24 cellular contexts compared by ENCODE assay signal in the genomic region with DNA sequence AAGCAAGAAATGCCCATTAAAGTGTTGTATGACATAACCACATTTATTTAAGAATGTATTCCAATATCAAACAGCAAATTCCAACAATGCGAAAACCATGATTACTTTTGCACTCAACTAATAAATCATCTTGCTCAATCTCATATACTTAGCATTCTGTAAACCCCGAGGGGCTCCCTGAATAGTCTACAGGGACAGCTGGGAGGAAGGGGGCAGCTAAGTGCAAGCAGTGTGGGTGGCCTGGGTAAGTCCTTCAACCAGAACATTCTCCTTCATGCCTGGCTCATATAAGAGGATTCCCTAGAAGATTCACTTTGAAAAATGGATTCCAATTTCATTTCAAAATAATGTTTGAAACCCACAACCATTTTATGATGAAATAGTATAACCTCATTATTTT.
DNase-seq lines count a peak whose midpoint lies in the region; FAIRE-seq and TF ChIP-seq lines count a peak whose summit lies in the region.
"Had no signal": no experiment of that assay in that cellular context is flagged by ENCODE, and none has a peak within 500 bp of the region (broad histone marks: within the 10 kb centered on the region; RNA-seq: fewer than 3 reads in every experiment).

No MANE protein-coding gene starts in this region.

- no peak for FAIRE-seq in D721Med (lab: Jason Lieb, UNC)
- FAIRE-seq: A204.1, G401.6, GM12878, GM12892, GM18507 had no signal

- H3K9me3 Mint-ChIP-seq in nephron progenitor cell, result no peaks in the 10 kb centered on the region

- no TSS peak for BruUV-seq in OCI-LY7 (replicated peaks; lab: Mats Ljungman, UMichigan)

- H3K4me3 ChIP-seq in OCI-LY7 (ENCODE audit: low read depth, low read length, poor library complexity, severe bottlenecking), result no peak overlapping the region
- H3K4me3 ChIP-seq in WERI-Rb-1 (ENCODE audit: low read depth, low read length), result no peak overlapping the region
- H3K4me3 ChIP-seq: BLaER1, GM12878 had no signal

- peaks cover 8% of the 10 kb centered on the region for H3K4me1 Mint-ChIP-seq in nephron progenitor cell
- H3K4me1 Mint-ChIP-seq: CD14-positive monocyte; CD4-positive, CD25-positive, alpha-beta regulatory T cell had no signal

- H3K27ac Mint-ChIP-seq in nephron progenitor cell, result no peak overlapping the region
- H3K27ac Mint-ChIP-seq: CD14-positive monocyte; CD4-positive, CD25-positive, alpha-beta regulatory T cell; CD8-positive, alpha-beta T cell had no signal

- TF ChIP-seq CTCF in OCI-LY7 (conservative IDR thresholded peaks at IDR 0.05; ENCODE audit: low read length) (no peak), WERI-Rb-1 (IDR thresholded peaks at IDR 0.05; ENCODE audit: low read depth, low read length) (no peak), nephron progenitor cell (IDR thresholded peaks at IDR 0.05) (no peak), D721Med (IDR thresholded peaks at IDR 0.05; ENCODE audit: insufficient read depth, missing control alignments) (no peak)

- peaks cover 4% of the 10 kb centered on the region for H3K4me1 ChIP-seq in OCI-LY7 (ENCODE audit: insufficient read depth, low read length, poor library complexity, severe bottlenecking)
- H3K4me1 ChIP-seq: BE2C, Caco-2 had no signal

- DNase-seq in D341Med (ENCODE audit: low spot score), result peak; percentile 30
- peak; percentile 8 for DNase-seq in OCI-LY7 (ENCODE audit: low spot score)
- peak; percentile 59 for DNase-seq in WERI-Rb-1
- peak; percentile 5 for DNase-seq in nephron progenitor cell
- DNase-seq in GDM1 (lab: John Stamatoyannopoulos, UW), result no peak
- DNase-seq in NOMO-1 (lab: John Stamatoyannopoulos, UW; ENCODE audit: unreplicated experiment in 2 of 2), result no peak
- no peak for DNase-seq in NCI-H146 (lab: John Stamatoyannopoulos, UW)
- no peak for DNase-seq in D721Med (ENCODE audit: insufficient read length, low spot score)
- DNase-seq: 8988T; ACHN; BE2C; C1 segment of cervical spinal cord; Caco-2; Calu3; CD4-positive, CD25-positive, alpha-beta regulatory T cell; CD8-positive, alpha-beta T cell; DMS79 treated with DMSO at 0.1 percent for 48 hours had no signal

- H2AFZ ChIP-seq in OCI-LY7 (ENCODE audit: low read length), result no peak overlapping the region

- H3K4me2 ChIP-seq in OCI-LY7 (ENCODE audit: low read length), result no peak overlapping the region
- H3K4me2 ChIP-seq: BLaER1 had no signal

- no peaks in the 10 kb centered on the region for H3K36me3 Mint-ChIP-seq in nephron progenitor cell (ENCODE audit: low read depth)
- H3K36me3 Mint-ChIP-seq: CD14-positive monocyte; CD4-positive, CD25-positive, alpha-beta regulatory T cell; CD8-positive, alpha-beta T cell had no signal

- no peaks in the 10 kb centered on the region for H3K9me2 ChIP-seq in OCI-LY7 (ENCODE audit: insufficient read depth, low read length)

- CTCF ChIA-PET in OCI-LY7 (lab: Charles Lee; ENCODE audit: unreplicated experiment), result no interaction called here

- H3K27ac ChIP-seq in OCI-LY7 (ENCODE audit: low read depth, low read length, poor library complexity, severe bottlenecking), result no peak overlapping the region
- peak overlapping the region; percentile 13; the same call in 1 of the 2 replicates for H3K27ac ChIP-seq in WERI-Rb-1
- H3K27ac ChIP-seq: BLaER1 had no signal

- POLR2A ChIA-PET in OCI-LY7 (lab: Charles Lee), result no interaction called here

- H3K9me3 ChIP-seq in OCI-LY7 (ENCODE audit: low read length) (no peaks in the 10 kb centered on the region), WERI-Rb-1 (ENCODE audit: severe bottlenecking) (no peaks in the 10 kb centered on the region)
- H3K9me3 ChIP-seq: BE2C, BLaER1, Caco-2 had no signal

- H3K27me3 Mint-ChIP-seq in nephron progenitor cell (ENCODE audit: low read depth, poor library complexity), result no peaks in the 10 kb centered on the region
- H3K27me3 Mint-ChIP-seq: CD4-positive, CD25-positive, alpha-beta regulatory T cell had no signal

- H3K4me3 Mint-ChIP-seq in nephron progenitor cell, result no peak overlapping the region
- H3K4me3 Mint-ChIP-seq: CD14-positive monocyte; CD8-positive, alpha-beta T cell had no signal

- H3K36me3 ChIP-seq in OCI-LY7 (ENCODE audit: insufficient read depth, low read length), result no peaks in the 10 kb centered on the region
- no peaks in the 10 kb centered on the region for H3K36me3 ChIP-seq in WERI-Rb-1
- H3K36me3 ChIP-seq: BE2C, BLaER1 had no signal

- H4K20me1 ChIP-seq in OCI-LY7 (ENCODE audit: insufficient read depth, low read length), result no peaks in the 10 kb centered on the region
- H4K20me1 ChIP-seq: BLaER1 had no signal

- H3K79me2 ChIP-seq in OCI-LY7 (ENCODE audit: insufficient read depth, low read depth, low read length), result no peaks in the 10 kb centered on the region

- intact Hi-C loops in OCI-LY7 (cut with micrococcal nuclease; ENCODE audit: unreplicated experiment), result no loop called here

- H3K27me3 ChIP-seq in WERI-Rb-1 (ENCODE audit: insufficient read depth, low read depth, severe bottlenecking), result no peaks in the 10 kb centered on the region
- H3K27me3 ChIP-seq: BE2C, BLaER1 had no signal

Comparison
In these comparisons a context has a peak if more than half of its experiments do, and no peak if none do; other contexts are left out.
1. DNase-seq: peak in D341Med (single experiment), OCI-LY7 (single experiment), WERI-Rb-1 (single experiment) and nephron progenitor cell (single experiment); none in GDM1 (single experiment), NOMO-1 (0 of 2), NCI-H146 (single experiment) and D721Med (single experiment).